Comparison of ENCODE assay signal across 21 cellular contexts in genomic region chr20:62706857-62707256, GRCh38. TPM values are rescaled to one million over a fixed set of nuclear protein-coding genes. Genes with fewer than 3 reads are reported as not detected.
A peak's percentile ranks its signal among the peaks of the same experiment; 100 is the strongest.
DNase-seq lines count a peak whose midpoint lies in the region; ATAC-seq, FAIRE-seq and TF ChIP-seq lines count a peak whose summit lies in the region.
"Had no signal": no experiment of that assay in that cellular context is flagged by ENCODE, and none has a peak within 500 bp of the region (broad histone marks: within the 10 kb centered on the region; RNA-seq: fewer than 3 reads in every experiment).

No MANE protein-coding gene starts in this region.

- H4K20me1 ChIP-seq in BLaER1 (peaks cover 14% of the 10 kb centered on the region; the same call in 1 of the 2 replicates), HCT116 (ENCODE audit: insufficient read depth) (peaks cover 3% of the 10 kb centered on the region; the same call in 1 of the 2 replicates), HepG2 (ENCODE audit: insufficient read depth, low read length) (peaks cover 8% of the 10 kb centered on the region; the same call in 1 of the 2 replicates), PC-3 (ENCODE audit: low read length) (no peaks in the 10 kb centered on the region)

- no peaks in the 10 kb centered on the region for H3K9me3 ChIP-seq in BLaER1
- H3K9me3 ChIP-seq in HCT116 (ENCODE audit: control insufficient read depth in 1 of 2, insufficient read depth in 1 of 2, low read depth in 1 of 2, low read length in 2 of 2): no peaks in the 10 kb centered on the region
- H3K9me3 ChIP-seq in HepG2 (ENCODE audit: low read length): no peaks in the 10 kb centered on the region
- H3K9me3 ChIP-seq in PC-3 (ENCODE audit: low read length): no peaks in the 10 kb centered on the region

- no peak for TF ChIP-seq RAD21 in HCT116 (IDR thresholded peaks at IDR 0.05; ENCODE audit: low read depth)
- no peak for TF ChIP-seq RAD21 in HepG2 (CRISPR knock-in tag; IDR thresholded peaks at IDR 0.05)

- no peak overlapping the region for H3K27ac ChIP-seq in BLaER1
- H3K27ac ChIP-seq in HCT116 (ENCODE audit: low read depth, low read length): peak overlapping the region; percentile 100; the same call in 1 of the 2 replicates
- H3K27ac ChIP-seq in RWPE1: peak overlapping the region; percentile 96
- no peak overlapping the region for H3K27ac ChIP-seq in HepG2 (ENCODE audit: extremely low read length, insufficient read depth, low read length)
- no peak overlapping the region for H3K27ac ChIP-seq in PC-3 (ENCODE audit: low read length)
- H3K27ac ChIP-seq: C4-2B, HL-60, KMS-11 had no signal

- H3K9me2 ChIP-seq in HCT116 (ENCODE audit: insufficient read depth) (no peaks in the 10 kb centered on the region), PC-3 (replicated peaks; ENCODE audit: low read length) (no peaks in the 10 kb centered on the region)

- H2AFZ ChIP-seq in HCT116 (ENCODE audit: low read depth, low read length, poor library complexity, severe bottlenecking): no peak overlapping the region
- H2AFZ ChIP-seq in HepG2 (ENCODE audit: low read length): no peak overlapping the region
- H2AFZ ChIP-seq in PC-3 (ENCODE audit: low read length): no peak overlapping the region
- H2AFZ ChIP-seq: GM23338 had no signal

- 16% methylated on average over 12 of the region's 12 CpGs for WGBS in HepG2 (ENCODE audit: low lambda C conversion rate)

- CTCF ChIA-PET in HCT116 (lab: Charles Lee) (no interaction called here), RWPE1 (lab: Yijun Ruan, JAX) (interaction anchor here (0.5 to 3.0 kb wide), 9 partner anchors 10 to 280 kb away, joined by 3 to 29 read pairs (median 4); no protein-coding TSS in a partner anchor), HepG2 (lab: Yijun Ruan, JAX; ENCODE audit: low intra/inter-chr PET ratio, low total read pairs) (no interaction called here), PC-3 (lab: Charles Lee) (no interaction called here)

- H3F3A ChIP-seq in PC-3 (ENCODE audit: low read length, unreplicated experiment): peaks cover 6% of the 10 kb centered on the region

- no peak for ATAC-seq in HCT116
- no peak for ATAC-seq in HepG2
- no peak for ATAC-seq in PC-3
- ATAC-seq: CD8-positive, alpha-beta T cell had no signal

- no peak for DNase-seq in HCT116 (ENCODE audit: low read depth, low spot score)
- no peak for DNase-seq in RWPE1 (ENCODE audit: low spot score)
- no peak for DNase-seq in HepG2 (ENCODE audit: low spot score)
- no peak for DNase-seq in NCI-H748 (lab: John Stamatoyannopoulos, UW; ENCODE audit: unreplicated experiment)
- DNase-seq in SIG-M5 (lab: John Stamatoyannopoulos, UW): no peak
- DNase-seq in PC-3: no peak
- DNase-seq: ACHN; CD8-positive, alpha-beta T cell; COR-L47; DMS153; DMS79 treated with DMSO at 0.1 percent for 48 hours; EL had no signal

- no peak overlapping the region for H3K9ac ChIP-seq in BLaER1
- peak overlapping the region; percentile 91 for H3K9ac ChIP-seq in HCT116 (ENCODE audit: low read length)
- no peak overlapping the region for H3K9ac ChIP-seq in HepG2 (ENCODE audit: insufficient read depth, low read depth, low read length)
- no peak overlapping the region for H3K9ac ChIP-seq in PC-3 (ENCODE audit: low read length)
- H3K9ac ChIP-seq: KMS-11 had no signal

- H3K79me2 ChIP-seq in HCT116 (ENCODE audit: insufficient read depth, low read length) (peaks cover 57% of the 10 kb centered on the region), HepG2 (ENCODE audit: insufficient read depth, low read length) (no peaks in the 10 kb centered on the region), PC-3 (ENCODE audit: low read length) (0 out of 2 replicates have a peak, but pooled peaks cover 4% of the 10 kb centered on the region)

- no peak for TF ChIP-seq POLR2A in HCT116 (IDR thresholded peaks at IDR 0.05; ENCODE audit: borderline replicate concordance, extremely low read depth, insufficient read depth, insufficient read length)
- no peak for TF ChIP-seq POLR2A in HepG2 (IDR thresholded peaks at IDR 0.05; ENCODE audit: insufficient read depth in 1 of 2, low read depth in 2 of 2, low read length in 2 of 2)

- in situ Hi-C loops in HepG2 (cut with HindIII; ENCODE audit: extremely low pct_ligation_motif_present, low pct_unique_long_range_greater_than_20kb): no loop called here

- intact Hi-C loops in HCT116 (cut with micrococcal nuclease): no loop called here
- intact Hi-C loops in HepG2 (cut with micrococcal nuclease; ENCODE audit: unreplicated experiment): no loop called here
- intact Hi-C loops in PC-3 (cut with micrococcal nuclease): no loop called here

- H3K4me3 ChIP-seq in BLaER1: no peak overlapping the region
- H3K4me3 ChIP-seq in HCT116 (replicated peaks in 1 of 2; ENCODE audit: low read depth in 1 of 2, low read length in 2 of 2): no peak overlapping the region
- H3K4me3 ChIP-seq in HepG2 (replicated peaks in 1 of 3; ENCODE audit: insufficient read depth in 1 of 3, low read depth in 2 of 3, low read length in 3 of 3): no peak overlapping the region
- no peak overlapping the region for H3K4me3 ChIP-seq in PC-3 (ENCODE audit: low read length)
- H3K4me3 ChIP-seq: GM23338 had no signal

- TF ChIP-seq CTCF in HCT116 (IDR thresholded peaks at IDR 0.05 in 2 of 3, conservative IDR thresholded peaks at IDR 0.05 in 1 of 3; ENCODE audit: borderline replicate concordance in 1 of 3, insufficient read depth in 1 of 3, low read depth in 2 of 3, low read length in 2 of 3): no peak
- no peak for TF ChIP-seq CTCF in RWPE1 (conservative IDR thresholded peaks at IDR 0.05; ENCODE audit: low read depth)
- TF ChIP-seq CTCF in HepG2 (CRISPR knock-in tag; IDR thresholded peaks at IDR 0.05): no peak
- TF ChIP-seq CTCF in PC-3 (conservative IDR thresholded peaks at IDR 0.05; ENCODE audit: low read depth, low read length): no peak

- H3K4me2 ChIP-seq in BLaER1 (peak overlapping the region; percentile 94), HCT116 (ENCODE audit: low read length) (peak overlapping the region; percentile 98), HepG2 (ENCODE audit: low read depth, low read length) (no peak overlapping the region), PC-3 (ENCODE audit: low read length) (no peak overlapping the region)
- H3K4me2 ChIP-seq: KMS-11 had no signal

- peaks cover 80% of the 10 kb centered on the region for H3K4me1 ChIP-seq in BLaER1
- H3K4me1 ChIP-seq in HCT116 (ENCODE audit: control insufficient read depth in 1 of 2, insufficient read depth in 2 of 2, low read length in 2 of 2): peaks cover 56 to 75% of the 10 kb centered on the region in 2 experiments
- H3K4me1 ChIP-seq in HepG2 (ENCODE audit: insufficient read depth, low read length): peaks cover 8% of the 10 kb centered on the region; the same call in 1 of the 2 replicates
- H3K4me1 ChIP-seq in PC-3 (ENCODE audit: insufficient read depth, low read length): peaks cover 53% of the 10 kb centered on the region

- H3K27me3 ChIP-seq in BLaER1 (peaks cover 50% of the 10 kb centered on the region), HCT116 (ENCODE audit: insufficient read depth, low read length) (no peaks in the 10 kb centered on the region), HepG2 (ENCODE audit: control insufficient read depth in 1 of 2, insufficient read depth in 2 of 2, low read length in 2 of 2) (peaks cover 45 to 91% of the 10 kb centered on the region in 2 experiments), PC-3 (ENCODE audit: low read length) (0 out of 2 replicates have a peak, but pooled peaks cover 3% of the 10 kb centered on the region)

- FAIRE-seq in HepG2 (lab: Jason Lieb, UNC): no peak
- FAIRE-seq: D721Med, G401.6, GM12891 had no signal

- BruUV-seq in HCT116 (replicated peaks; lab: Mats Ljungman, UMichigan) (no TSS peak), HepG2 (replicated peaks; lab: Mats Ljungman, UMichigan) (no TSS peak), PC-3 (replicated peaks; lab: Mats Ljungman, UMichigan) (no TSS peak)

- RAD21 ChIA-PET in HCT116 (lab: Charles Lee; ENCODE audit: low non-redundant PET in 1 of 2, low total read pairs in 2 of 2, uncharacterized antibody in 2 of 2, unreplicated experiment in 2 of 2): interaction anchor here (0.7 to 1.8 kb wide), 3 partner anchors 29 to 34 kb away, joined by 4 to 7 read pairs (median 6); no protein-coding TSS in a partner anchor

- POLR2A ChIA-PET in HCT116 (lab: Charles Lee) (interaction anchor here (0.6 to 2.8 kb wide), 5 partner anchors 12 to 83 kb away, joined by 3 to 14 read pairs (median 7); no protein-coding TSS in a partner anchor), RWPE1 (lab: Yijun Ruan, JAX; ENCODE audit: low non-redundant PET) (no interaction called here), HepG2 (lab: Yijun Ruan, JAX) (no interaction called here), PC-3 (lab: Charles Lee; ENCODE audit: unreplicated experiment) (no interaction called here)

- TF ChIP-seq EP300 in HepG2 (IDR thresholded peaks at IDR 0.05; ENCODE audit: low read depth in 2 of 2, low read length in 2 of 2) (no peak), HepG2 (CRISPR knock-in tag; IDR thresholded peaks at IDR 0.05; ENCODE audit: borderline replicate concordance) (no peak)

- H3K36me3 ChIP-seq in BLaER1: no peaks in the 10 kb centered on the region
- peaks cover 0 to 20% of the 10 kb centered on the region in 2 experiments; a peak in 2 of 4 replicates for H3K36me3 ChIP-seq in HCT116 (ENCODE audit: control insufficient read depth in 1 of 2, insufficient read depth in 2 of 2, low read length in 2 of 2)
- H3K36me3 ChIP-seq in HepG2 (replicated peaks in 1 of 2; ENCODE audit: control insufficient read depth in 1 of 2, insufficient read depth in 2 of 2, low read length in 2 of 2): no peaks in the 10 kb centered on the region
- H3K36me3 ChIP-seq in PC-3 (ENCODE audit: low read depth, low read length): no peaks in the 10 kb centered on the region

RNA-seq across cellular contexts. Expression of gene NTSR1, which starts 1.8 kb away (rescaled TPM):
- total RNA-seq in HCT116 (2021; ENCODE audit: unreplicated experiment): 187 TPM
- polyA plus RNA-seq in HCT116 (2012): 139 and 172 TPM in 2 replicates
- total RNA-seq in HepG2 (2016; rRNA removed; fragmentation: Illumina TruSeq; extraction: Trizol): 0.09 TPM in 1 of 2 replicates, not detected in the other
- total RNA-seq in HepG2 (2016; cell fraction: cytosol; rRNA removed; fragmentation: Illumina TruSeq; extraction: Trizol; ENCODE audit: low read depth): not detected in 2 replicates
- total RNA-seq in HepG2 (2016; cell fraction: insoluble cytoplasmic fraction; rRNA removed; fragmentation: Illumina TruSeq; extraction: Trizol): 0.04 TPM in 1 of 2 replicates, not detected in the other
- 0.09 TPM in 1 of 2 replicates, not detected in the other for total RNA-seq in HepG2 (2016; cell fraction: membrane; rRNA removed; fragmentation: Illumina TruSeq; extraction: Trizol)
- 0.12 TPM in 1 of 2 replicates, not detected in the other for total RNA-seq in HepG2 (2016; cell fraction: nucleus; rRNA removed; fragmentation: Illumina TruSeq; extraction: Trizol)
- 0.12 and 0.17 TPM in 2 replicates for polyA plus RNA-seq in HepG2 (2011; rRNA removed)
- polyA plus RNA-seq in HepG2 (2011; cell fraction: cytosol; rRNA removed): 0.09 and 0.12 TPM in 2 replicates
- 0.38 and 0.51 TPM in 2 replicates for polyA plus RNA-seq in HepG2 (2011; cell fraction: nucleus; rRNA removed)
- polyA plus RNA-seq in HepG2 (2012): 0.09 and 0.19 TPM in 2 replicates
- not detected in 2 replicates for polyA plus RNA-seq in HepG2 (2016; cell fraction: cytosol; fragmentation: Illumina TruSeq; extraction: Trizol; ENCODE audit: low read depth)
- polyA plus RNA-seq in HepG2 (2016; cell fraction: insoluble cytoplasmic fraction; fragmentation: Illumina TruSeq; extraction: Trizol; ENCODE audit: low read depth): 0.08 TPM in 1 of 2 replicates, not detected in the other
- polyA plus RNA-seq in HepG2 (2016; cell fraction: membrane; fragmentation: Illumina TruSeq; extraction: Trizol; ENCODE audit: low read depth): 0.05 TPM in 1 of 2 replicates, not detected in the other
- 0.35 and 0.41 TPM in 2 replicates for polyA plus RNA-seq in HepG2 (2016; cell fraction: nucleus; fragmentation: Illumina TruSeq; extraction: Trizol; ENCODE audit: insufficient read depth, low read depth)
- 0.24 TPM in 1 of 2 replicates, not detected in the other for polyA minus RNA-seq in HepG2 (2011; rRNA and poly(A)+ RNA removed; ENCODE audit: low replicate concordance)
- polyA minus RNA-seq in HepG2 (2011; cell fraction: cytosol; rRNA and poly(A)+ RNA removed): not detected in 2 replicates
- polyA minus RNA-seq in HepG2 (2011; cell fraction: nucleus; rRNA and poly(A)+ RNA removed): 0.12 and 0.13 TPM in 2 replicates
- total RNA-seq in PC-3 (2014; rRNA removed): 7.8 and 10.6 TPM in 2 replicates
- total RNA-seq: CD8-positive, alpha-beta T cell had no signal
- polyA plus RNA-seq: IgD-negative memory B cell had no signal

Comparison
In these comparisons a context has a peak if more than half of its experiments do, and no peak if none do; other contexts are left out.
1. H3K27ac ChIP-seq: peak in HCT116 (single experiment) and RWPE1 (single experiment); none in BLaER1 (single experiment), HepG2 (single experiment) and PC-3 (single experiment).
2. H3K4me2 ChIP-seq: peak in BLaER1 (single experiment) and HCT116 (single experiment); none in HepG2 (single experiment) and PC-3 (single experiment).
3. RNA of gene NTSR1, which starts 1.8 kb away (total RNA-seq): 187 TPM in HCT116 (single experiment); 7.8 to 10.6 TPM in PC-3 and 0.04 to 0.12 TPM in HepG2; every median in the first group is over 10 times any median in the second.